In the genomic region with DNA sequence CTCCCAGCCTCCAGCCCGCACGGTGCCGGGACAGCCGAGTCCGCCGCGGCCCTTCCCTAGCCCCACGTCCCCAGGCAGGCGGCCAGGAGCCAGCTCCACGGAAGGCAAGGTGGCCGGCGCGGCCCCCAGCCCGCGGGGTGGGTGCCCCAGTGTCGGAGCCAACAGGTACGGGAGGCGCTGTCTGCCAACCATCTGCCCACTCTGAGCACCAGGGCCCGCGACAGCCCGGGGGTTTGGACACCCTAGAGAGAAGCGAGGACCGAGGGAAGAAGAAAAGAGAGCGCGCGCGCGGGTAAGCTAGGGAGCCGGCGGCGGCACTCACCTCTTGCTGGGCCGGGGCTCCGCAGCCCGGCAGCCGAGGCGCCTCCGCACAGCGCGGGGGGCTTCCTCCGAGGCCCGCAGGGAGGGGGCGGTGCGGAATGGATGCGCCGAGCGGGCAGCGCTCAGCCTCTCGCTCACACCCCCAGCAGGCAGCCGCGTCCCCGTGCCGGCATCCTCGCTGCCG, we compare ENCODE assay signal across 2 cellular contexts.
TF ChIP-seq lines count a peak whose summit lies in the region.

No MANE protein-coding gene starts in this region.

TF ChIP-seq in SK-N-SH, 30 proteins besides CTCF, POLR2A, EP300 and RAD21 (continued from another document):
- TF ChIP-seq NFIC (IDR thresholded peaks at IDR 0.05; ENCODE audit: borderline replicate concordance), result no peak
- TF ChIP-seq JUND (IDR thresholded peaks at IDR 0.05), result no peak
- no peak for TF ChIP-seq FOSL2 (IDR thresholded peaks at IDR 0.05; ENCODE audit: borderline replicate concordance, low read depth)
- TF ChIP-seq, protein P1, sequence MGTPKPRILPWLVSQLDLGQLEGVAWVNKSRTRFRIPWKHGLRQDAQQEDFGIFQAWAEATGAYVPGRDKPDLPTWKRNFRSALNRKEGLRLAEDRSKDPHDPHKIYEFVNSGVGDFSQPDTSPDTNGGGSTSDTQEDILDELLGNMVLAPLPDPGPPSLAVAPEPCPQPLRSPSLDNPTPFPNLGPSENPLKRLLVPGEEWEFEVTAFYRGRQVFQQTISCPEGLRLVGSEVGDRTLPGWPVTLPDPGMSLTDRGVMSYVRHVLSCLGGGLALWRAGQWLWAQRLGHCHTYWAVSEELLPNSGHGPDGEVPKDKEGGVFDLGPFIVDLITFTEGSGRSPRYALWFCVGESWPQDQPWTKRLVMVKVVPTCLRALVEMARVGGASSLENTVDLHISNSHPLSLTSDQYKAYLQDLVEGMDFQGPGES (IDR thresholded peaks at IDR 0.05; ENCODE audit: low read depth, low read length), result no peak

TF ChIP-seq in SK-N-SH treated with all-trans-retinoic acid at 6 μM for 48 hours, 23 proteins besides CTCF, POLR2A, EP300 and RAD21 (continued from another document):
- TF ChIP-seq, protein P2, sequence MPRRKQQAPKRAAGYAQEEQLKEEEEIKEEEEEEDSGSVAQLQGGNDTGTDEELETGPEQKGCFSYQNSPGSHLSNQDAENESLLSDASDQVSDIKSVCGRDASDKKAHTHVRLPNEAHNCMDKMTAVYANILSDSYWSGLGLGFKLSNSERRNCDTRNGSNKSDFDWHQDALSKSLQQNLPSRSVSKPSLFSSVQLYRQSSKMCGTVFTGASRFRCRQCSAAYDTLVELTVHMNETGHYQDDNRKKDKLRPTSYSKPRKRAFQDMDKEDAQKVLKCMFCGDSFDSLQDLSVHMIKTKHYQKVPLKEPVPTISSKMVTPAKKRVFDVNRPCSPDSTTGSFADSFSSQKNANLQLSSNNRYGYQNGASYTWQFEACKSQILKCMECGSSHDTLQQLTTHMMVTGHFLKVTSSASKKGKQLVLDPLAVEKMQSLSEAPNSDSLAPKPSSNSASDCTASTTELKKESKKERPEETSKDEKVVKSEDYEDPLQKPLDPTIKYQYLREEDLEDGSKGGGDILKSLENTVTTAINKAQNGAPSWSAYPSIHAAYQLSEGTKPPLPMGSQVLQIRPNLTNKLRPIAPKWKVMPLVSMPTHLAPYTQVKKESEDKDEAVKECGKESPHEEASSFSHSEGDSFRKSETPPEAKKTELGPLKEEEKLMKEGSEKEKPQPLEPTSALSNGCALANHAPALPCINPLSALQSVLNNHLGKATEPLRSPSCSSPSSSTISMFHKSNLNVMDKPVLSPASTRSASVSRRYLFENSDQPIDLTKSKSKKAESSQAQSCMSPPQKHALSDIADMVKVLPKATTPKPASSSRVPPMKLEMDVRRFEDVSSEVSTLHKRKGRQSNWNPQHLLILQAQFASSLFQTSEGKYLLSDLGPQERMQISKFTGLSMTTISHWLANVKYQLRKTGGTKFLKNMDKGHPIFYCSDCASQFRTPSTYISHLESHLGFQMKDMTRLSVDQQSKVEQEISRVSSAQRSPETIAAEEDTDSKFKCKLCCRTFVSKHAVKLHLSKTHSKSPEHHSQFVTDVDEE (CRISPR knock-in tag; IDR thresholded peaks at IDR 0.05), result no peak
